In the genomic region with DNA sequence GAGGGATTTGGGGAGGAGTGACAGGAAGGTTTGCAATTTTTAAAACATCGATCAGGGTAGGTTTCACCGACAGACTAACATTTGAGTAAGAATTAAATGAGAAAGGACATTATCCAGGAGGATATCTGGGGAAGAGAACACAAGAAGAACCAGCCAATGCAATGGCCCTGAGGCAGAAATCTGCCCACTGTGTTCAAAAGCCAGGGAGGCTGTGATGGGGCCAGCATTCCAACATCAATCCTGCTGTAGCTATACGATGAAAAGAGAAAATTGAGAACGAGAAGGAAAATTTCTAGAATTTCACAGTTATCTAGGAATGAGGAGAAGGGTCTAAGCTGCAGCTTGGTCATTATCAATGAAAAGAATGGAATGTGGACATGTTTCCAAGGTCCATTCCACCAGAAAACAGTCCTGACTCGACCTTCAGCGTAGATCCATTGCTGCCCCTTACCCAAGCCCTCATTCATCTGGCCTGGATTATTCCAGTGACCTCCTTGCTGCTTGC, we compare ENCODE assay signal across 1 cellular context.
TF ChIP-seq lines count a peak whose summit lies in the region.

No MANE protein-coding gene starts in this region.

TF ChIP-seq in H1, 55 proteins besides CTCF, POLR2A, EP300 and RAD21:
- no peak for TF ChIP-seq CBX5 (IDR thresholded peaks at IDR 0.05; ENCODE audit: low read depth, low read length)
TF ChIP-seq in H1: peak in this region for 0.
